ENCODE assay signal across 12 cellular contexts in genomic region chr17:2086306-2086705, GRCh38. TPM values are rescaled to one million over a fixed set of nuclear protein-coding genes. Genes with fewer than 3 reads are reported as not detected.
DNase-seq lines count a peak whose midpoint lies in the region; ATAC-seq, FAIRE-seq and TF ChIP-seq lines count a peak whose summit lies in the region.
"Had no signal": no experiment of that assay in that cellular context is flagged by ENCODE, and none has a peak within 500 bp of the region (broad histone marks: within the 10 kb centered on the region; RNA-seq: fewer than 3 reads in every experiment).

No MANE protein-coding gene starts in this region.

- no peak for DNase-seq in activated naive CD4-positive, alpha-beta T cell treated with anti-CD3 and anti-CD28 coated beads, Interleukin-2, amount 10 ng/mL, durations not matched to agents 7 days and 5 days
- DNase-seq in activated naive CD4-positive, alpha-beta T cell treated with anti-CD3 and anti-CD28 coated beads, Interleukin-2, amount 50 U/mL, for 72 hours (ENCODE audit: low spot score in 2 of 2) = no peak
- no peak for DNase-seq in activated CD8-positive, alpha-beta T cell treated with anti-CD3 and anti-CD28 coated beads, Interleukin-2, amount 10 ng/mL, durations not matched to agents 7 days and 5 days
- no peak for DNase-seq in mesenchymal stem cell
- DNase-seq in thyroid gland = no peak
- DNase-seq in kidney = no peak
- DNase-seq in DMS53 treated with DMSO at 0.1 percent for 48 hours (lab: John Stamatoyannopoulos, UW; ENCODE audit: unreplicated experiment) = no peak
- DNase-seq: activated T-cell treated with anti-CD3 and anti-CD28 coated beads, Interleukin-2, amount 50 U/mL, for 72 hours; caudate nucleus; naive thymus-derived CD4-positive, alpha-beta T cell; stimulated activated CD4-positive, alpha-beta T cell treated with anti-CD3 and anti-CD28 coated beads, Interleukin-12 subunit alpha, Interleukin-12 subunit beta, amount 100 ng/mL, for 4 hours had no signal

- H2BK5ac ChIP-seq in mesenchymal stem cell (ENCODE audit: low read depth, low read length, poor library complexity, severe bottlenecking) = no peak overlapping the region

- no peak overlapping the region for H3K14ac ChIP-seq in mesenchymal stem cell (ENCODE audit: low read length in 2 of 2)

- H2BK15ac ChIP-seq in mesenchymal stem cell (ENCODE audit: low read depth, poor library complexity, severe bottlenecking) = peak overlapping the region; percentile 68

- H3K4me1 Mint-ChIP-seq in activated naive CD4-positive, alpha-beta T cell treated with anti-CD3 and anti-CD28 coated beads, Interleukin-2, amount 10 ng/mL, durations not matched to agents 7 days and 5 days = peaks cover 80% of the 10 kb centered on the region
- H3K4me1 Mint-ChIP-seq in activated CD8-positive, alpha-beta T cell treated with anti-CD3 and anti-CD28 coated beads, Interleukin-2, amount 10 ng/mL, durations not matched to agents 7 days and 5 days (ENCODE audit: low read depth) = peaks cover 96% of the 10 kb centered on the region

- CTCF ChIA-PET in activated naive CD4-positive, alpha-beta T cell treated with anti-CD3 and anti-CD28 coated beads, Interleukin-2, amount 10 ng/mL, durations not matched to agents 7 days and 5 days (lab: Charles Lee) = interaction anchor here (0.7 to 5.9 kb wide), 11 partner anchors 15 to 196 kb away, joined by 3 to 40 read pairs (median 3); partner anchors contain the start of gene HIC1
- CTCF ChIA-PET in activated CD8-positive, alpha-beta T cell treated with anti-CD3 and anti-CD28 coated beads, Interleukin-2, amount 10 ng/mL, durations not matched to agents 7 days and 5 days (lab: Charles Lee) = interaction anchor here (0.7 to 10.9 kb wide), 6 partner anchors 12 to 178 kb away, joined by 3 to 89 read pairs (median 26); partner anchors contain the start of gene HIC1

- H3K27ac Mint-ChIP-seq in activated naive CD4-positive, alpha-beta T cell treated with anti-CD3 and anti-CD28 coated beads, Interleukin-2, amount 10 ng/mL, durations not matched to agents 7 days and 5 days = peak overlapping the region; percentile 12
- peak overlapping the region in 1 of 2 donors; percentile 82 for H3K27ac Mint-ChIP-seq in activated naive CD4-positive, alpha-beta T cell treated with anti-CD3 and anti-CD28 coated beads, Interleukin-2, amount 50 U/mL, for 72 hours
- peak overlapping the region; percentile 36 for H3K27ac Mint-ChIP-seq in activated CD8-positive, alpha-beta T cell treated with anti-CD3 and anti-CD28 coated beads, Interleukin-2, amount 10 ng/mL, durations not matched to agents 7 days and 5 days
- H3K27ac Mint-ChIP-seq: activated T-cell treated with anti-CD3 and anti-CD28 coated beads, Interleukin-2, amount 50 U/mL, for 72 hours had no signal

- H2AK5ac ChIP-seq in mesenchymal stem cell (ENCODE audit: low read length, severe bottlenecking) = no peak overlapping the region

- H3K4me3 Mint-ChIP-seq in activated naive CD4-positive, alpha-beta T cell treated with anti-CD3 and anti-CD28 coated beads, Interleukin-2, amount 10 ng/mL, durations not matched to agents 7 days and 5 days = no peak overlapping the region
- H3K4me3 Mint-ChIP-seq in activated CD8-positive, alpha-beta T cell treated with anti-CD3 and anti-CD28 coated beads, Interleukin-2, amount 10 ng/mL, durations not matched to agents 7 days and 5 days = no peak overlapping the region

- TF ChIP-seq POLR2A in thyroid gland (IDR thresholded peaks at IDR 0.05) = no peak

- H3K23ac ChIP-seq in mesenchymal stem cell (ENCODE audit: low read length in 2 of 2) = no peak overlapping the region

- H2BK12ac ChIP-seq in mesenchymal stem cell (ENCODE audit: low read length in 2 of 2) = peak overlapping the region; percentile 26 to 61

- no peak overlapping the region for H3K4me2 ChIP-seq in mesenchymal stem cell (ENCODE audit: low read length, poor library complexity, severe bottlenecking)

- H4K8ac ChIP-seq in mesenchymal stem cell (ENCODE audit: low read length) = no peak overlapping the region

- no peak for FAIRE-seq in kidney (lab: Jason Lieb, UNC)

- peak overlapping the region; percentile 45 to 52 for H3K4ac ChIP-seq in mesenchymal stem cell (ENCODE audit: low read depth in 1 of 2, low read length in 2 of 2)

- peak overlapping the region; percentile 6 for H4K91ac ChIP-seq in mesenchymal stem cell (ENCODE audit: low read length)

- 81% methylated on average over 3 of the region's 3 CpGs for WGBS in mesenchymal stem cell
- WGBS in thyroid gland, 2 donors = 67 to 83% methylated on average over 3 of the region's 3 CpGs

- no peak for ATAC-seq in activated naive CD4-positive, alpha-beta T cell treated with anti-CD3 and anti-CD28 coated beads, Interleukin-2, amount 50 U/mL, for 72 hours
- no peak for ATAC-seq in activated CD8-positive, alpha-beta T cell treated with anti-CD3 and anti-CD28 coated beads, Interleukin-2, amount 10 ng/mL, durations not matched to agents 7 days and 5 days
- ATAC-seq in HG03175 (IDR thresholded peaks at IDR 0.05; ENCODE audit: unreplicated experiment) = no peak
- ATAC-seq: naive thymus-derived CD4-positive, alpha-beta T cell had no signal

- peaks cover 14 to 24% of the 10 kb centered on the region in 2 experiments for H3K36me3 ChIP-seq in mesenchymal stem cell (ENCODE audit: control insufficient read depth in 1 of 2, insufficient read depth in 2 of 2, low read depth in 1 of 2, low read length in 2 of 2)
- H3K36me3 ChIP-seq in thyroid gland = peaks cover 4% of the 10 kb centered on the region in 2 donors
- H3K36me3 ChIP-seq in kidney (ENCODE audit: control insufficient read depth in 1 of 2, insufficient read depth in 2 of 2, low read length in 2 of 2) = peaks cover 6 to 8% of the 10 kb centered on the region in 2 donors

- H3K4me1 ChIP-seq in mesenchymal stem cell (ENCODE audit: control insufficient read depth, insufficient read depth, low read depth, low read length) (peaks cover 57% of the 10 kb centered on the region), thyroid gland (peaks cover 0 to 70% of the 10 kb centered on the region in 2 donors), kidney (ENCODE audit: control insufficient read depth in 1 of 2, insufficient read depth in 1 of 2, low read depth in 1 of 2, low read length in 2 of 2) (peaks cover 25 to 68% of the 10 kb centered on the region in 2 donors)

- H3K9me3 ChIP-seq in mesenchymal stem cell (ENCODE audit: control insufficient read depth, low read length) (no peaks in the 10 kb centered on the region), thyroid gland (no peaks in the 10 kb centered on the region), kidney (ENCODE audit: control insufficient read depth in 1 of 2, low read length in 2 of 2) (no peaks in the 10 kb centered on the region)

- TF ChIP-seq CTCF in thyroid gland (IDR thresholded peaks at IDR 0.05) = no peak
- TF ChIP-seq CTCF in kidney (IDR thresholded peaks at IDR 0.05; ENCODE audit: borderline replicate concordance, extremely low read depth, insufficient read depth) = no peak

- no peaks in the 10 kb centered on the region for H3K27me3 Mint-ChIP-seq in activated naive CD4-positive, alpha-beta T cell treated with anti-CD3 and anti-CD28 coated beads, Interleukin-2, amount 10 ng/mL, durations not matched to agents 7 days and 5 days
- no peaks in the 10 kb centered on the region for H3K27me3 Mint-ChIP-seq in activated CD8-positive, alpha-beta T cell treated with anti-CD3 and anti-CD28 coated beads, Interleukin-2, amount 10 ng/mL, durations not matched to agents 7 days and 5 days (ENCODE audit: low read depth)
- H3K27me3 Mint-ChIP-seq: naive thymus-derived CD4-positive, alpha-beta T cell had no signal

- H3K27me3 ChIP-seq in mesenchymal stem cell (ENCODE audit: control insufficient read depth in 1 of 2, insufficient read depth in 1 of 2, low read length in 2 of 2) (no peaks in the 10 kb centered on the region), thyroid gland (no peaks in the 10 kb centered on the region)

- POLR2A ChIA-PET in activated CD8-positive, alpha-beta T cell treated with anti-CD3 and anti-CD28 coated beads, Interleukin-2, amount 10 ng/mL, durations not matched to agents 7 days and 5 days (lab: Charles Lee) = interaction anchor here (1.0 to 1.4 kb wide), 4 partner anchors 10 to 186 kb away, joined by 3 to 4 read pairs (median 3); no protein-coding TSS in a partner anchor

- peak overlapping the region; percentile 13 to 23 for H3K18ac ChIP-seq in mesenchymal stem cell (ENCODE audit: low read depth in 1 of 2, low read length in 2 of 2)

- intact Hi-C loops in thyroid gland (cut with DNase I) = no loop called here
- intact Hi-C loops in kidney (cut with DNase I) = no loop called here

- H2BK120ac ChIP-seq in mesenchymal stem cell (ENCODE audit: low read depth, low read length) = no peak overlapping the region

- no peaks in the 10 kb centered on the region for H3K9me3 Mint-ChIP-seq in activated naive CD4-positive, alpha-beta T cell treated with anti-CD3 and anti-CD28 coated beads, Interleukin-2, amount 10 ng/mL, durations not matched to agents 7 days and 5 days
- no peaks in the 10 kb centered on the region for H3K9me3 Mint-ChIP-seq in activated naive CD4-positive, alpha-beta T cell treated with anti-CD3 and anti-CD28 coated beads, Interleukin-2, amount 50 U/mL, for 72 hours
- H3K9me3 Mint-ChIP-seq in activated CD8-positive, alpha-beta T cell treated with anti-CD3 and anti-CD28 coated beads, Interleukin-2, amount 10 ng/mL, durations not matched to agents 7 days and 5 days (ENCODE audit: insufficient read depth) = no peaks in the 10 kb centered on the region
- H3K9me3 Mint-ChIP-seq: activated T-cell treated with anti-CD3 and anti-CD28 coated beads, Interleukin-2, amount 50 U/mL, for 72 hours; naive thymus-derived CD4-positive, alpha-beta T cell had no signal

- H2AFZ ChIP-seq in mesenchymal stem cell (ENCODE audit: low read depth, low read length) = no peak overlapping the region

- H3K9ac ChIP-seq in mesenchymal stem cell (ENCODE audit: low read length) (peak overlapping the region; percentile 52), kidney (ENCODE audit: low read length in 2 of 2) (no peak overlapping the region)

- H3K36me3 Mint-ChIP-seq in activated naive CD4-positive, alpha-beta T cell treated with anti-CD3 and anti-CD28 coated beads, Interleukin-2, amount 10 ng/mL, durations not matched to agents 7 days and 5 days = peaks cover 42% of the 10 kb centered on the region
- peaks cover 5 to 28% of the 10 kb centered on the region in 2 donors for H3K36me3 Mint-ChIP-seq in activated naive CD4-positive, alpha-beta T cell treated with anti-CD3 and anti-CD28 coated beads, Interleukin-2, amount 50 U/mL, for 72 hours
- peaks cover 44% of the 10 kb centered on the region for H3K36me3 Mint-ChIP-seq in activated CD8-positive, alpha-beta T cell treated with anti-CD3 and anti-CD28 coated beads, Interleukin-2, amount 10 ng/mL, durations not matched to agents 7 days and 5 days (ENCODE audit: low read depth)

- H3K27ac ChIP-seq in mesenchymal stem cell (ENCODE audit: low read length, poor library complexity, severe bottlenecking) = no peak overlapping the region
- peak overlapping the region; percentile 63 to 69 (median 64) for H3K27ac ChIP-seq in thyroid gland
- peak overlapping the region in 1 of 2 donors; percentile 88 for H3K27ac ChIP-seq in kidney (ENCODE audit: low read depth in 2 of 2, low read length in 2 of 2)

- H3K4me3 ChIP-seq in mesenchymal stem cell (ENCODE audit: insufficient read depth in 1 of 2, low read depth in 1 of 2, low read length in 2 of 2) (no peak overlapping the region), thyroid gland (replicated peaks in 1 of 3) (no peak overlapping the region), kidney (ENCODE audit: low read length in 2 of 2) (no peak overlapping the region)

- peaks cover 26% of the 10 kb centered on the region for H3K79me1 ChIP-seq in mesenchymal stem cell (replicated peaks; ENCODE audit: low read length, poor library complexity, severe bottlenecking)

RNA-seq across cellular contexts. Expression of gene HIC1, which starts 31.4 kb away (rescaled TPM):
- total RNA-seq in activated naive CD4-positive, alpha-beta T cell treated with anti-CD3 and anti-CD28 coated beads, Interleukin-2, amount 50 U/mL, for 72 hours = 10 to 100 TPM; 36.8 to 41.8 TPM
- 10 to 100 TPM; 66.8 to 70.8 TPM for total RNA-seq in activated CD8-positive, alpha-beta T cell treated with anti-CD3 and anti-CD28 coated beads, Interleukin-2, amount 10 ng/mL, durations not matched to agents 7 days and 5 days
- 25.3 TPM for polyA plus RNA-seq in mesenchymal stem cell (2013, experiment 1 of 2)
- polyA plus RNA-seq in mesenchymal stem cell (2013, experiment 2 of 2) = 23.9 TPM
- total RNA-seq in thyroid gland (10 to 100 TPM; 13.3 to 23.2 (median 18.3) TPM), kidney (13.0 TPM)
- polyA plus RNA-seq in kidney (ENCODE audit: insufficient read depth, low read depth, low replicate concordance) = 2.7 TPM

RNA-seq across cellular contexts. Expression of gene OVCA2, which starts 44.5 kb away (rescaled TPM):
- 10 to 100 TPM; 21.8 to 30.7 TPM for total RNA-seq in activated naive CD4-positive, alpha-beta T cell treated with anti-CD3 and anti-CD28 coated beads, Interleukin-2, amount 50 U/mL, for 72 hours
- 10 to 100 TPM; 34.9 to 40.1 TPM for total RNA-seq in activated CD8-positive, alpha-beta T cell treated with anti-CD3 and anti-CD28 coated beads, Interleukin-2, amount 10 ng/mL, durations not matched to agents 7 days and 5 days
- polyA plus RNA-seq in mesenchymal stem cell (2013, experiment 1 of 2) = 72.1 TPM
- polyA plus RNA-seq in mesenchymal stem cell (2013, experiment 2 of 2) = 72.9 TPM
- total RNA-seq in thyroid gland (10 to 100 TPM; 37.6 to 54.1 (median 47.3) TPM), kidney (22.9 TPM)
- polyA plus RNA-seq in kidney (ENCODE audit: insufficient read depth, low read depth, low replicate concordance) = 63.6 TPM

RNA-seq across cellular contexts. Expression of gene DPH1, which starts 56.4 kb away (rescaled TPM):
- 10 to 100 TPM; 30.5 to 38.0 TPM for total RNA-seq in activated naive CD4-positive, alpha-beta T cell treated with anti-CD3 and anti-CD28 coated beads, Interleukin-2, amount 50 U/mL, for 72 hours
- 10 to 100 TPM; 24.6 to 24.7 TPM for total RNA-seq in activated CD8-positive, alpha-beta T cell treated with anti-CD3 and anti-CD28 coated beads, Interleukin-2, amount 10 ng/mL, durations not matched to agents 7 days and 5 days
- 24.6 TPM for polyA plus RNA-seq in mesenchymal stem cell (2013, experiment 1 of 2)
- 23.7 TPM for polyA plus RNA-seq in mesenchymal stem cell (2013, experiment 2 of 2)
- 10 to 100 TPM; 41.6 to 61.1 (median 49.3) TPM for total RNA-seq in thyroid gland
- 49.4 TPM for total RNA-seq in kidney
- 23.3 TPM for polyA plus RNA-seq in kidney (ENCODE audit: insufficient read depth, low read depth, low replicate concordance)
